9 cellular contexts compared by ENCODE assay signal in genomic region chr11:78350101-78350645, GRCh38.
DNase-seq lines count a peak whose midpoint lies in the region; ATAC-seq and TF ChIP-seq lines count a peak whose summit lies in the region.
"Had no signal": no experiment of that assay in that cellular context is flagged by ENCODE, and none has a peak within 500 bp of the region (broad histone marks: within the 10 kb centered on the region; RNA-seq: fewer than 3 reads in every experiment).

No MANE protein-coding gene starts in this region.

- no peak overlapping the region for H3K4me3 ChIP-seq in CD4-positive, alpha-beta memory T cell (ENCODE audit: low read length in 2 of 2)
- no peak overlapping the region for H3K4me3 ChIP-seq in Loucy (ENCODE audit: low read length, poor library complexity, severe bottlenecking)
- H3K4me3 ChIP-seq in brain microvascular endothelial cell (ENCODE audit: low read depth, low read length) = no peak overlapping the region
- peak overlapping the region in 1 of 4 donors; percentile 12 for H3K4me3 ChIP-seq in upper lobe of left lung

- no peak for DNase-seq in CD4-positive, alpha-beta memory T cell
- DNase-seq in brain microvascular endothelial cell = no peak
- DNase-seq in memory B cell (ENCODE audit: low spot score in 2 of 2) = no peak
- no peak for DNase-seq in upper lobe of left lung
- no peak for DNase-seq in stimulated activated CD8-positive, alpha-beta memory T cell treated with anti-CD3 and anti-CD28 coated beads, Interleukin-4, amount 100 ng/mL, for 48 hours
- no peak for DNase-seq in GM10266 (ENCODE audit: extremely low spot score)
- no peak for DNase-seq in NCI-H446 treated with DMSO at 0.1 percent for 48 hours (lab: John Stamatoyannopoulos, UW)

- H3K79me2 ChIP-seq in Loucy (ENCODE audit: insufficient read depth, low read length) = no peaks in the 10 kb centered on the region

- H3K27me3 Mint-ChIP-seq in CD4-positive, alpha-beta memory T cell = peaks cover 1 to 3% of the 10 kb centered on the region in 2 donors
- H3K27me3 Mint-ChIP-seq in memory B cell = no peaks in the 10 kb centered on the region

- H3K36me3 ChIP-seq in CD4-positive, alpha-beta memory T cell (ENCODE audit: insufficient read depth, low read length) = no peaks in the 10 kb centered on the region
- H3K36me3 ChIP-seq in Loucy (ENCODE audit: insufficient read depth, low read length) (no peaks in the 10 kb centered on the region), brain microvascular endothelial cell (replicated peaks) (no peaks in the 10 kb centered on the region), upper lobe of left lung (no peaks in the 10 kb centered on the region)

- no peaks in the 10 kb centered on the region for H3K9me3 ChIP-seq in CD4-positive, alpha-beta memory T cell (ENCODE audit: control insufficient read depth in 1 of 2, low read length in 2 of 2)
- H3K9me3 ChIP-seq in Loucy (ENCODE audit: insufficient read depth, low read depth, low read length) (no peaks in the 10 kb centered on the region), upper lobe of left lung (no peaks in the 10 kb centered on the region)

- peak overlapping the region; percentile 4 for H3K4me2 ChIP-seq in Loucy (ENCODE audit: low read depth, low read length, poor library complexity, severe bottlenecking)

- H3K4me3 Mint-ChIP-seq in CD4-positive, alpha-beta memory T cell = peak overlapping the region in 5 of 8 donors; percentile 47 to 65 (median 57)
- H3K4me3 Mint-ChIP-seq in memory B cell = peak overlapping the region; percentile 73

- H3K9me3 Mint-ChIP-seq in CD4-positive, alpha-beta memory T cell = peaks cover 0 to 3% (median 0%) of the 10 kb centered on the region in 8 donors
- no peaks in the 10 kb centered on the region for H3K9me3 Mint-ChIP-seq in memory B cell

- H3K4me1 Mint-ChIP-seq in CD4-positive, alpha-beta memory T cell = peaks cover 11 to 23% (median 15%) of the 10 kb centered on the region in 4 donors
- H3K4me1 Mint-ChIP-seq in memory B cell = peaks cover 40% of the 10 kb centered on the region

- WGBS in upper lobe of left lung, 2 donors = 9% methylated on average over 6 of the region's 6 CpGs

- H3K27ac ChIP-seq in CD4-positive, alpha-beta memory T cell (ENCODE audit: low read depth, low read length) = no peak overlapping the region
- H3K27ac ChIP-seq in brain microvascular endothelial cell = peak overlapping the region; percentile 44
- peak overlapping the region; percentile 68 to 86 (median 76) for H3K27ac ChIP-seq in upper lobe of left lung
- H3K27ac ChIP-seq: epithelial cell of prostate had no signal

- no peak overlapping the region for H3K9ac ChIP-seq in Loucy (ENCODE audit: low read depth, low read length, poor library complexity, severe bottlenecking)

- intact Hi-C loops in CD4-positive, alpha-beta memory T cell (cut with micrococcal nuclease) = no loop called here

- no peaks in the 10 kb centered on the region for H4K20me1 ChIP-seq in Loucy (ENCODE audit: insufficient read depth, low read length, poor library complexity, severe bottlenecking)

- POLR2A ChIA-PET in CD4-positive, alpha-beta memory T cell (lab: Charles Lee; ENCODE audit: partially characterized antibody) = no interaction called here

- H3K9me2 ChIP-seq in Loucy (replicated peaks; ENCODE audit: low read depth, low read length) = no peaks in the 10 kb centered on the region

- in situ Hi-C loops in brain microvascular endothelial cell (cut with HindIII; ENCODE audit: low pct_ligation_motif_present, low sequenced_read_pairs) = no loop called here

- H3K27ac Mint-ChIP-seq in CD4-positive, alpha-beta memory T cell = peak overlapping the region in 4 of 7 donors; percentile 41 to 77 (median 66)
- H3K27ac Mint-ChIP-seq in memory B cell = peak overlapping the region; percentile 73

- CTCF ChIA-PET in CD4-positive, alpha-beta memory T cell (lab: Charles Lee; ENCODE audit: partially characterized antibody) = no interaction called here

- H3K4me1 ChIP-seq in CD4-positive, alpha-beta memory T cell (ENCODE audit: insufficient read depth, low read length) = peaks cover 11% of the 10 kb centered on the region
- H3K4me1 ChIP-seq in Loucy (ENCODE audit: insufficient read depth, low read length, poor library complexity, severe bottlenecking) = peaks cover 5% of the 10 kb centered on the region
- peaks cover 57 to 73% (median 63%) of the 10 kb centered on the region in 4 donors for H3K4me1 ChIP-seq in upper lobe of left lung

- H3K27me3 ChIP-seq in CD4-positive, alpha-beta memory T cell (ENCODE audit: insufficient read depth, low read length) = no peaks in the 10 kb centered on the region
- H3K27me3 ChIP-seq in Loucy (ENCODE audit: insufficient read depth, low read length, poor library complexity, severe bottlenecking) = no peaks in the 10 kb centered on the region
- H3K27me3 ChIP-seq in brain microvascular endothelial cell (replicated peaks) = no peaks in the 10 kb centered on the region
- H3K27me3 ChIP-seq in upper lobe of left lung = no peaks in the 10 kb centered on the region

- H2AFZ ChIP-seq in Loucy (ENCODE audit: low read length) = peak overlapping the region; percentile 47; the same call in 1 of the 2 replicates

- TF ChIP-seq CTCF in Loucy (conservative IDR thresholded peaks at IDR 0.05; ENCODE audit: low read length) (no peak), brain microvascular endothelial cell (IDR thresholded peaks at IDR 0.05; ENCODE audit: low read depth, low read length, missing control alignments) (no peak), upper lobe of left lung (IDR thresholded peaks at IDR 0.05) (no peak), GM10266 (IDR thresholded peaks at IDR 0.05; ENCODE audit: control insufficient read depth, insufficient read depth, low read depth, missing control alignments) (no peak)

- ATAC-seq in memory B cell (ENCODE audit: low read depth) (peak; percentile 46), upper lobe of left lung (ENCODE audit: low FRiP score in 2 of 2) (peak in 1 of 2 donors; percentile 35)

- TF ChIP-seq EP300 in upper lobe of left lung (IDR thresholded peaks at IDR 0.05) = no peak

- no peaks in the 10 kb centered on the region for H3F3A ChIP-seq in Loucy (ENCODE audit: low read depth)

- no peaks in the 10 kb centered on the region for H3K36me3 Mint-ChIP-seq in CD4-positive, alpha-beta memory T cell
- H3K36me3 Mint-ChIP-seq in memory B cell = no peaks in the 10 kb centered on the region

- TF ChIP-seq POLR2A in upper lobe of left lung (IDR thresholded peaks at IDR 0.05) = no peak
